7 cellular contexts compared by ENCODE assay signal in the genomic region with DNA sequence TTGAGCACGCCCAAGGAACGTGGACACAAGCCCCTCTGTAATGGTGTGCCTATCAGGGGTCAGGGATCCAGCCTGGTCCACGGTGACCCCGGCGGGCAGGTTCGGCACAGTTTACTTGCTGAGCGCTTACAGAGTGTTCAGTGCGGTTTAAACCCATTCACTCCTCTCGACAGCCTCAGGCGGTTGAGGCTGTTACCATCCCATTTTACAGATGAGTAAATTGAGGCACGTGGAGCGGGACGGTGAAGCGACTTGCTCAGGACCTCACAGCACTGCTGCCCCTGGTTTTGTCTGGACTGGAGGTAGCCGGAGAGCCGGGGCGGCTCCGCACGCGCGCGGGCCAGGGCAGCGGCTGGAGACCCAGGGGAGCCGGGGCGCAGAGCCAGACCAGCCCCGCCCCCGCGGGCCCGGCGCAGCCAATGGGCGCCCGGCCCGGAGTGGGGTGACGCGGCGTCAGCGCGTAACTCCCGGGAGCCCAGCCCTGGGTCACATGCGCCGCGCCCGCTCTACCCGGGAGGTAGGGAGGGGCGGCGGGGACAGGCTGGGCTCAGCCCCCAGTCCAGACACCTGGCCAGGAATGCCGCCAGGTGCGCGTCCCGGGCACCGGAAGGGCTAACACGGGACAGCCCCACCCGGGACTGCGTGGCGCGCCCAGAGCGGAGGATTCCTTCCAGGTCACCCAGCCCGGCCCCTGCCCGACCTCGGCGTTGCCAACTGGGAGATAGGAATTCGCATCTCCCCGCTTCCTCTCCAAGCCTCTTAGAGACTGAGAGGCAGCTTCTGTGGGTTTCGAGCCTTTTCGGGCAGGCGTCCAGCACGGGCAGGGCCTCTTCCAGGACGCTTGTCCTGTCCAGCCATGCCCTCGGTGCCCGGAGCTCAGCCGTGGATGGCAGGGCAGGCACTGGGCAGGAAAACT.
DNase-seq lines count a peak whose midpoint lies in the region; ATAC-seq lines count a peak whose summit lies in the region.

No MANE protein-coding gene starts in this region.

- DNase-seq in NCI-H2171 treated with DMSO at 0.1 percent for 48 hours (lab: John Stamatoyannopoulos, UW) (peak; percentile 85), islet precursor cell (peak; percentile 99)
- peak; percentile 46 to 67 (median 58) for DNase-seq in activated CD4-positive, CD25-positive, alpha-beta regulatory T cell (lab: John Stamatoyannopoulos, UW)
- peak; percentile 78 for DNase-seq in central memory CD4-positive, alpha-beta T cell
- peak; percentile 78 for DNase-seq in stimulated activated CD4-positive, alpha-beta T cell treated with anti-CD3 and anti-CD28 coated beads, Interleukin-12 subunit alpha, Interleukin-12 subunit beta, amount 100 ng/mL, for 4 hours

- ATAC-seq in GM18519 (IDR thresholded peaks at IDR 0.05; ENCODE audit: low FRiP score, unreplicated experiment) (peak; percentile 44), HG02973 (IDR thresholded peaks at IDR 0.05; ENCODE audit: unreplicated experiment) (peak; percentile 42)

Comparison
In these comparisons a context has a peak if more than half of its experiments do, and no peak if none do; other contexts are left out.
1. Peak in every context shown above with its lines: DNase-seq and ATAC-seq.